23 cellular contexts compared by ENCODE assay signal in genomic region chr12:38502420-38502819, GRCh38.
DNase-seq lines count a peak whose midpoint lies in the region; ATAC-seq and TF ChIP-seq lines count a peak whose summit lies in the region.
"Had no signal": no experiment of that assay in that cellular context is flagged by ENCODE, and none has a peak within 500 bp of the region (broad histone marks: within the 10 kb centered on the region; RNA-seq: fewer than 3 reads in every experiment).

No MANE protein-coding gene starts in this region.

- H3K9ac ChIP-seq in neuronal stem cell (ENCODE audit: low read depth, low read length, poor library complexity) (no peak overlapping the region), mesenchymal stem cell (ENCODE audit: low read length) (no peak overlapping the region)

- no peaks in the 10 kb centered on the region; the same call in 1 of the 2 replicates for H3K4me1 ChIP-seq in BE2C
- peaks cover 2 to 5% of the 10 kb centered on the region in 2 donors for H3K4me1 ChIP-seq in neuronal stem cell (ENCODE audit: control insufficient read depth in 2 of 2, insufficient read depth in 1 of 2, low read depth in 1 of 2, low read length in 2 of 2)
- H3K4me1 ChIP-seq in mesenchymal stem cell (ENCODE audit: control insufficient read depth, insufficient read depth, low read depth, low read length): no peaks in the 10 kb centered on the region

- H3K18ac ChIP-seq in neuronal stem cell (ENCODE audit: low read length) (no peak overlapping the region), mesenchymal stem cell (ENCODE audit: low read depth in 1 of 2, low read length in 2 of 2) (no peak overlapping the region)

- peak overlapping the region; percentile 75 for H3K27ac Mint-ChIP-seq in glutamatergic neuron (ENCODE audit: unreplicated experiment)
- H3K27ac Mint-ChIP-seq: B cell; CD4-positive, CD25-positive, alpha-beta regulatory T cell; CD8-positive, alpha-beta memory T cell; HFFc6 had no signal

- H3K27me3 Mint-ChIP-seq in glutamatergic neuron (ENCODE audit: unreplicated experiment): no peaks in the 10 kb centered on the region
- H3K27me3 Mint-ChIP-seq: B cell; CD4-positive, CD25-positive, alpha-beta regulatory T cell; CD8-positive, alpha-beta memory T cell had no signal

- no peak overlapping the region for H2BK12ac ChIP-seq in neuronal stem cell (ENCODE audit: low read length)
- no peak overlapping the region for H2BK12ac ChIP-seq in mesenchymal stem cell (ENCODE audit: low read length in 2 of 2)

- H2BK15ac ChIP-seq in neuronal stem cell (ENCODE audit: low read length) (no peak overlapping the region), mesenchymal stem cell (ENCODE audit: low read depth, poor library complexity, severe bottlenecking) (no peak overlapping the region)

- H3K4ac ChIP-seq in neuronal stem cell (ENCODE audit: low read length): no peak overlapping the region
- no peak overlapping the region for H3K4ac ChIP-seq in mesenchymal stem cell (ENCODE audit: low read depth in 1 of 2, low read length in 2 of 2)

- H2BK120ac ChIP-seq in neuronal stem cell (ENCODE audit: low read depth, low read length) (no peak overlapping the region), mesenchymal stem cell (ENCODE audit: low read depth, low read length) (no peak overlapping the region)

- no peak overlapping the region for H4K8ac ChIP-seq in neuronal stem cell (ENCODE audit: low read depth, low read length)
- no peak overlapping the region for H4K8ac ChIP-seq in mesenchymal stem cell (ENCODE audit: low read length)

- H4K91ac ChIP-seq in neuronal stem cell (ENCODE audit: low read depth, low read length, poor library complexity) (no peak overlapping the region), mesenchymal stem cell (ENCODE audit: low read length) (no peak overlapping the region)

- peaks cover 8% of the 10 kb centered on the region for H3K9me3 Mint-ChIP-seq in glutamatergic neuron (ENCODE audit: unreplicated experiment)

- no peaks in the 10 kb centered on the region for H3K9me3 ChIP-seq in BE2C
- no peaks in the 10 kb centered on the region for H3K9me3 ChIP-seq in neuronal stem cell (replicated peaks in 1 of 2; ENCODE audit: control insufficient read depth in 2 of 2, insufficient read depth in 1 of 2, low read depth in 1 of 2, low read length in 2 of 2)
- peaks cover 6% of the 10 kb centered on the region for H3K9me3 ChIP-seq in mesenchymal stem cell (ENCODE audit: control insufficient read depth, low read length)

- H2BK5ac ChIP-seq in neuronal stem cell (ENCODE audit: low read length) (no peak overlapping the region), mesenchymal stem cell (ENCODE audit: low read depth, low read length, poor library complexity, severe bottlenecking) (no peak overlapping the region)

- ATAC-seq in HG02973 (IDR thresholded peaks at IDR 0.05; ENCODE audit: unreplicated experiment) (no peak), GM18870 (IDR thresholded peaks at IDR 0.05; ENCODE audit: unreplicated experiment) (no peak)
- ATAC-seq: GM12878, HCT116, K562 had no signal

- TF ChIP-seq CTCF in BE2C (IDR thresholded peaks at IDR 0.05; ENCODE audit: low read depth, low read length) (no peak), glutamatergic neuron (IDR thresholded peaks at IDR 0.05; ENCODE audit: partially characterized antibody, unreplicated experiment) (no peak)

- H3K36me3 ChIP-seq in BE2C (no peaks in the 10 kb centered on the region), neuronal stem cell (replicated peaks in 1 of 2; ENCODE audit: control insufficient read depth in 2 of 2, insufficient read depth in 2 of 2, low read length in 2 of 2) (no peaks in the 10 kb centered on the region), mesenchymal stem cell (ENCODE audit: control insufficient read depth in 1 of 2, insufficient read depth in 2 of 2, low read depth in 1 of 2, low read length in 2 of 2) (no peaks in the 10 kb centered on the region)

- no peak overlapping the region for H3K23ac ChIP-seq in neuronal stem cell (ENCODE audit: low read depth, low read length, poor library complexity)
- H3K23ac ChIP-seq in mesenchymal stem cell (ENCODE audit: low read length in 2 of 2): no peak overlapping the region

- H3K4me3 ChIP-seq in BE2C (ENCODE audit: low read depth, low read length): no peak overlapping the region
- no peak overlapping the region for H3K4me3 ChIP-seq in neuronal stem cell (ENCODE audit: low read length in 2 of 2)
- H3K4me3 ChIP-seq in mesenchymal stem cell (ENCODE audit: insufficient read depth in 1 of 2, low read depth in 1 of 2, low read length in 2 of 2): no peak overlapping the region
- H3K4me3 ChIP-seq: GM12878, K562 had no signal

- WGBS in neuronal stem cell (ENCODE audit: extremely low coverage in 2 of 2, insufficient read length in 2 of 2, insufficient replicate concordance in 1 of 2), 2 donors: no CpG with 5 or more reads among the region's 4 CpGs
- 82% methylated on average over 4 of the region's 4 CpGs for WGBS in mesenchymal stem cell

- H3K36me3 Mint-ChIP-seq in glutamatergic neuron (ENCODE audit: unreplicated experiment): no peaks in the 10 kb centered on the region
- H3K36me3 Mint-ChIP-seq: CD4-positive, CD25-positive, alpha-beta regulatory T cell; CD8-positive, alpha-beta memory T cell had no signal

- no peaks in the 10 kb centered on the region for H3K27me3 ChIP-seq in BE2C
- no peaks in the 10 kb centered on the region for H3K27me3 ChIP-seq in neuronal stem cell (ENCODE audit: control insufficient read depth in 3 of 3, insufficient read depth in 3 of 3, low read depth in 1 of 3, low read length in 3 of 3)
- no peaks in the 10 kb centered on the region for H3K27me3 ChIP-seq in mesenchymal stem cell (ENCODE audit: control insufficient read depth in 1 of 2, insufficient read depth in 1 of 2, low read length in 2 of 2)

- H3K79me1 ChIP-seq in neuronal stem cell (ENCODE audit: low read depth, low read length) (no peaks in the 10 kb centered on the region), mesenchymal stem cell (replicated peaks; ENCODE audit: low read length, poor library complexity, severe bottlenecking) (no peaks in the 10 kb centered on the region)

- DNase-seq in BE2C: peak; percentile 46
- peak; percentile 85 for DNase-seq in SK-N-DZ (ENCODE audit: low spot score)
- DNase-seq in glutamatergic neuron: no peak
- no peak for DNase-seq in neuronal stem cell (ENCODE audit: low spot score)
- no peak for DNase-seq in mesenchymal stem cell
- DNase-seq in amniotic stem cell (lab: John Stamatoyannopoulos, UW): no peak
- DNase-seq: 8988T; C1 segment of cervical spinal cord; CD4-positive, CD25-positive, alpha-beta regulatory T cell; CD8-positive, alpha-beta memory T cell; COR-L47; DMS 273 treated with DMSO at 0.1 percent for 48 hours; DMS53; DND-41; EL; HFFc6; IMR-90 had no signal

- no peak overlapping the region for H3K4me3 Mint-ChIP-seq in glutamatergic neuron (ENCODE audit: unreplicated experiment)
- H3K4me3 Mint-ChIP-seq: B cell; CD4-positive, CD25-positive, alpha-beta regulatory T cell; CD8-positive, alpha-beta memory T cell; HFFc6 had no signal

- H2AK5ac ChIP-seq in neuronal stem cell (ENCODE audit: low read depth, low read length) (no peak overlapping the region), mesenchymal stem cell (ENCODE audit: low read length, severe bottlenecking) (no peak overlapping the region)

- no peak overlapping the region for H3K27ac ChIP-seq in neuronal stem cell (replicated peaks; ENCODE audit: low read length)
- H3K27ac ChIP-seq in mesenchymal stem cell (ENCODE audit: low read length, poor library complexity, severe bottlenecking): no peak overlapping the region

- H2AFZ ChIP-seq in neuronal stem cell (ENCODE audit: low read length) (peak overlapping the region; percentile 34), mesenchymal stem cell (ENCODE audit: low read depth, low read length) (no peak overlapping the region)

- no peaks in the 10 kb centered on the region for H3K4me1 Mint-ChIP-seq in glutamatergic neuron (ENCODE audit: low read depth, unreplicated experiment)
- H3K4me1 Mint-ChIP-seq: B cell; CD4-positive, CD25-positive, alpha-beta regulatory T cell; CD8-positive, alpha-beta memory T cell had no signal

- H3K14ac ChIP-seq in neuronal stem cell (ENCODE audit: low read length): no peak overlapping the region
- no peak overlapping the region for H3K14ac ChIP-seq in mesenchymal stem cell (ENCODE audit: low read length in 2 of 2)

- H3K4me2 ChIP-seq in neuronal stem cell (ENCODE audit: insufficient read depth, low read length, poor library complexity, severe bottlenecking): no peak overlapping the region
- no peak overlapping the region for H3K4me2 ChIP-seq in mesenchymal stem cell (ENCODE audit: low read length, poor library complexity, severe bottlenecking)

Comparison
In these comparisons a context has a peak if more than half of its experiments do, and no peak if none do; other contexts are left out.
1. DNase-seq: peak in BE2C (single experiment) and SK-N-DZ (single experiment); none in glutamatergic neuron (single experiment), neuronal stem cell (single experiment), mesenchymal stem cell (single experiment) and amniotic stem cell (single experiment).